ENCODE assay signal across 24 cellular contexts in genomic region chr4:153713840-153714239, GRCh38. TPM values are rescaled to one million over a fixed set of nuclear protein-coding genes. Genes with fewer than 3 reads are reported as not detected.
DNase-seq lines count a peak whose midpoint lies in the region; ATAC-seq and TF ChIP-seq lines count a peak whose summit lies in the region.
"Had no signal": no experiment of that assay in that cellular context is flagged by ENCODE, and none has a peak within 500 bp of the region (broad histone marks: within the 10 kb centered on the region; RNA-seq: fewer than 3 reads in every experiment).

No MANE protein-coding gene starts in this region.

- peak; percentile 65 for DNase-seq in NCI-H226
- DNase-seq in choroid plexus epithelial cell (ENCODE audit: low read depth) = peak; percentile 30
- no peak for DNase-seq in left lung
- DNase-seq in HK-2 (ENCODE audit: unreplicated experiment) = no peak
- no peak for DNase-seq in SHP77 treated with DMSO at 0.1 percent for 48 hours (lab: John Stamatoyannopoulos, UW)
- DNase-seq: activated CD4-positive, alpha-beta memory T cell treated with anti-CD3 and anti-CD28 coated beads for 36 hours; activated T-cell treated with anti-CD3 and anti-CD28 coated beads, Interleukin-2, amount 50 U/mL, for 48 hours; BE2C; dorsolateral prefrontal cortex; GDM1; NCI-H146; posterior cingulate gyrus; RPMI8226 had no signal

- intact Hi-C loops in left lung (cut with DNase I) = no loop called here

- no peaks in the 10 kb centered on the region for H3K9me3 ChIP-seq in left lung
- H3K9me3 ChIP-seq: BE2C, esophagus muscularis mucosa, suprapubic skin had no signal

- peaks cover 0 to 11% of the 10 kb centered on the region in 2 donors for H3K36me3 ChIP-seq in left lung
- H3K36me3 ChIP-seq: BE2C, cardiac muscle cell, esophagus muscularis mucosa, suprapubic skin had no signal

- TF ChIP-seq CTCF in choroid plexus epithelial cell (conservative IDR thresholded peaks at IDR 0.05; ENCODE audit: low read depth, low read length) (no peak), left lung (IDR thresholded peaks at IDR 0.05) (no peak)

- no peak overlapping the region for H3K27ac ChIP-seq in left lung
- H3K27ac ChIP-seq: cardiac muscle cell, dorsolateral prefrontal cortex, esophagus muscularis mucosa, hepatocyte, suprapubic skin, VCaP had no signal

- peak; percentile 51 for ATAC-seq in GM18861 (IDR thresholded peaks at IDR 0.05; ENCODE audit: unreplicated experiment)
- peak; percentile 56 for ATAC-seq in left lung
- no peak for ATAC-seq in HG03442 (IDR thresholded peaks at IDR 0.05; ENCODE audit: unreplicated experiment)
- no peak for ATAC-seq in GM21737 (IDR thresholded peaks at IDR 0.05; ENCODE audit: unreplicated experiment)
- ATAC-seq: GM12878 had no signal

- H3K4me3 ChIP-seq in choroid plexus epithelial cell (ENCODE audit: low read depth, low read length) (no peak overlapping the region), left lung (no peak overlapping the region)
- H3K4me3 ChIP-seq: cardiac muscle cell, dorsolateral prefrontal cortex, esophagus muscularis mucosa, GM12878, hepatocyte, suprapubic skin had no signal

- H3K4me1 ChIP-seq in left lung = peaks cover 0 to 2% of the 10 kb centered on the region in 2 donors
- H3K4me1 ChIP-seq: esophagus muscularis mucosa, suprapubic skin had no signal

- no peaks in the 10 kb centered on the region for H3K27me3 ChIP-seq in left lung
- H3K27me3 ChIP-seq: BE2C, cardiac muscle cell, esophagus muscularis mucosa, hepatocyte, suprapubic skin had no signal

RNA-seq across cellular contexts. Expression of gene TLR2, which starts 29.8 kb away (rescaled TPM):
- 100 to 1,000 TPM in 1 of 2 donors, 10 to 100 TPM in 1; 77.7 to 170 TPM for total RNA-seq in left lung

RNA-seq across cellular contexts. Expression of gene RNF175, which starts 46.0 kb away (rescaled TPM):
- under 1 TPM in 1 of 2 donors, not detected in 1; 0.23 TPM for total RNA-seq in left lung
- total RNA-seq: activated CD4-positive, alpha-beta memory T cell treated with anti-CD3 and anti-CD28 coated beads for 36 hours; GM12878; skeletal muscle tissue; suprapubic skin; T-helper 1 cell treated with Interleukin-12 subunit alpha and Interleukin-12 subunit beta and Interleukin-4 antibody, amounts not matched to agents 30 ng/mL and 1 ng/mL, for 36 hours had no signal

Comparison
In these comparisons a context has a peak if more than half of its experiments do, and no peak if none do; other contexts are left out.
1. ATAC-seq: peak in GM18861 (single experiment) and left lung (single experiment); none in HG03442 (single experiment) and GM21737 (single experiment).
2. DNase-seq: peak in NCI-H226 (single experiment) and choroid plexus epithelial cell (single experiment); none in left lung (0 of 2), HK-2 (single experiment) and SHP77 treated with DMSO at 0.1 percent for 48 hours (single experiment).